Comparison of ENCODE assay signal across 10 cellular contexts in the genomic region with DNA sequence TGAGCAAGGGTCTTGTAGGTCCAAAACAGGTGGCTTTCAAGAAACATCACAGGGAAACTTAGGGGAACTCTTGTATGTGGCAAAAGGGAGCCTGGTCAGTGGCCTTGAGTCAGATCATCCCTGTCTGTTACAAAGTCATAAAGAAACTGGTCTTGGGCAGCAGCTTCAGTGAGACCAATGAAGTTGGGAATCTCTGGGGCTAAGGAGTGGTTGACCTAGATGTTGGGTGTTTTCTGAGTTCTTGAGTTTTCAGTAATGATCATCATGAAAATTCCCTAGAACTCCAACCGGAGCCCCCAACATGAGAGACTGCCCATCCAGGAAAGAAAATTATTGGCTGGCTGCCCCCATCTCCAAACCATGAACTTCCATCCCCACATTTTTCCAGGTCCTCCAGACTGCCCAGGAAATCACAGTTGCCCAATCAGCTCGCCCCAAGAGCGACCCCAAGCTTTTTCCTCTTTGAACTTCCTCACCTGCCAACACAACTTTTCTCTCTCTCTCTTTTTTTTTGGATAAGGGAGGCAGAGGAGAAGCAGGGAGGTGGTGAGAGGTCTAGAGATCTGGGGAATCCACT. TPM values are rescaled to one million over a fixed set of nuclear protein-coding genes. Genes with fewer than 3 reads are reported as not detected.
DNase-seq lines count a peak whose midpoint lies in the region; ATAC-seq, FAIRE-seq and TF ChIP-seq lines count a peak whose summit lies in the region.
"Had no signal": no experiment of that assay in that cellular context is flagged by ENCODE, and none has a peak within 500 bp of the region (broad histone marks: within the 10 kb centered on the region; RNA-seq: fewer than 3 reads in every experiment).

No MANE protein-coding gene starts in this region.

- H3K4me2 ChIP-seq in GM12878 (ENCODE audit: control insufficient read depth, insufficient read depth) = peak overlapping the region; percentile 83

- peak overlapping the region; percentile 98 for H3K27ac ChIP-seq in GM12878 (ENCODE audit: control insufficient read depth, insufficient read depth)

- TF ChIP-seq EP300 in GM12878 (IDR thresholded peaks at IDR 0.05; ENCODE audit: borderline replicate concordance in 1 of 2, control insufficient read depth in 1 of 2, low read depth in 2 of 2, low read length in 2 of 2) = peak in 1 of 2 experiments; percentile 6; a peak in 1 of 4 replicates

- H3K4me3 ChIP-seq in GM12878 = peak overlapping the region; percentile 93

- peaks cover 52% of the 10 kb centered on the region for H3K4me1 Mint-ChIP-seq in WTC11

- POLR2A ChIA-PET in GM12878 (lab: Charles Lee) = interaction anchor here (1.6 to 9.5 kb wide), 8 partner anchors 13 to 52 kb away, joined by 3 to 97 read pairs (median 49); no protein-coding TSS in a partner anchor
- POLR2A ChIA-PET in WTC11 (lab: Charles Lee) = no interaction called here

- FAIRE-seq in GM12878 (lab: Jason Lieb, UNC) = no peak

- H3K27me3 Mint-ChIP-seq in WTC11 (ENCODE audit: low read depth) = peaks cover 5% of the 10 kb centered on the region

- H2AFZ ChIP-seq in GM12878 (ENCODE audit: control insufficient read depth, low read depth, low read length) = no peak overlapping the region

- peak; percentile 23 for ATAC-seq in GM19395 (IDR thresholded peaks at IDR 0.05; ENCODE audit: unreplicated experiment)
- peak; percentile 27 for ATAC-seq in HG03159 (IDR thresholded peaks at IDR 0.05; ENCODE audit: unreplicated experiment)
- peak; percentile 13 for ATAC-seq in GM12878
- ATAC-seq in WTC11 = no peak

- H3K9ac ChIP-seq in GM12878 (ENCODE audit: control insufficient read depth, insufficient read depth, low read length) = peak overlapping the region; percentile 90

- H3K9me3 Mint-ChIP-seq in WTC11 = peaks cover 4% of the 10 kb centered on the region; the same call in 1 of the 2 replicates

- TF ChIP-seq CTCF in GM12878 (IDR thresholded peaks at IDR 0.05 in 2 of 3, conservative IDR thresholded peaks at IDR 0.05 in 1 of 3; ENCODE audit: control insufficient read depth in 2 of 3, extremely low read depth in 1 of 3, insufficient read depth in 1 of 3, low read depth in 3 of 3, low read length in 3 of 3) (no peak), WTC11 (IDR thresholded peaks at IDR 0.05) (no peak)

- no TSS peak for BruUV-seq in GM12878 (replicated peaks; lab: Mats Ljungman, UMichigan)

- in situ Hi-C loops in GM12878 (cut with MboI) (loop anchor here (5.0 kb wide), 1 partner anchor 41 kb away; no protein-coding TSS in a partner anchor), KBM-7 (cut with MboI; ENCODE audit: low pct_unique_long_range_greater_than_20kb, low sequenced_read_pairs) (no loop called here)

- no peaks in the 10 kb centered on the region for H3K27me3 ChIP-seq in GM12878 (replicated peaks in 1 of 2; ENCODE audit: control insufficient read depth in 2 of 2, insufficient read depth in 2 of 2, low read length in 1 of 2)

- no peak overlapping the region for H3K4me3 Mint-ChIP-seq in WTC11

- WGBS in GM12878 (ENCODE audit: insufficient coverage, insufficient replicate concordance, low lambda C conversion rate, missing lambda C conversion rate) = 0% methylated on average over 3 of the region's 3 CpGs

- peaks cover 62% of the 10 kb centered on the region for H3K79me2 ChIP-seq in GM12878 (ENCODE audit: control insufficient read depth, insufficient read depth, low read length)

- no peak overlapping the region for H3K27ac Mint-ChIP-seq in WTC11

- H4K20me1 ChIP-seq in GM12878 (ENCODE audit: control insufficient read depth, insufficient read depth) = peaks cover 5% of the 10 kb centered on the region

- no peaks in the 10 kb centered on the region for H3K36me3 Mint-ChIP-seq in WTC11

- intact Hi-C loops in GM12878 (cut with micrococcal nuclease; ENCODE audit: unreplicated experiment) = loop anchor here (1.0 to 10.0 kb wide), 4 partner anchors 21 to 163 kb away; no protein-coding TSS in a partner anchor

- SMC1A ChIA-PET in GM12878 (lab: Charles Lee; ENCODE audit: uncharacterized antibody, unreplicated experiment) = interaction anchor here (1.0 to 21.2 kb wide), 17 partner anchors 12 to 258 kb away, joined by 3 to 430 read pairs (median 8); partner anchors contain the start of gene TOP2A

- DNase-seq in CD1c-positive myeloid dendritic cell (ENCODE audit: extremely low spot score) (peak; percentile 24), GM12878 (ENCODE audit: low read depth, low spot score) (peak; percentile 84), KBM-7 (no peak), C1 segment of cervical spinal cord (lab: John Stamatoyannopoulos, UW) (no peak), WTC11 (ENCODE audit: low spot score) (no peak), RPMI8226 (no peak)
- DNase-seq: caudate nucleus had no signal

- CTCF ChIA-PET in GM12878 (lab: Yijun Ruan, JAX) = interaction anchor here (0.6 to 12.8 kb wide), 21 partner anchors 12 to 1067 kb away, joined by 3 to 318 read pairs (median 10); partner anchors contain the start of gene TOP2A
- CTCF ChIA-PET in WTC11 (lab: Charles Lee) = interaction anchor here (0.9 to 5.4 kb wide), 9 partner anchors 12 to 211 kb away, joined by 3 to 127 read pairs (median 17); partner anchors contain the start of gene GJD3

- peaks cover 17 to 33% of the 10 kb centered on the region in 2 experiments; a peak in 3 of 4 replicates for H3K36me3 ChIP-seq in GM12878 (ENCODE audit: control insufficient read depth in 2 of 2, insufficient read depth in 2 of 2, low read length in 1 of 2)

- RAD21 ChIA-PET in GM12878 (lab: Charles Lee; ENCODE audit: unreplicated experiment) = interaction anchor here (0.6 to 21.1 kb wide), 16 partner anchors 10 to 199 kb away, joined by 3 to 514 read pairs (median 10); no protein-coding TSS in a partner anchor

- no peak for TF ChIP-seq POLR2A in GM12878 (IDR thresholded peaks at IDR 0.05; ENCODE audit: low read depth, low read length)

- TF ChIP-seq RAD21 in GM12878 (IDR thresholded peaks at IDR 0.05; ENCODE audit: insufficient read depth, low read depth, low read length) = no peak

- H3K9me3 ChIP-seq in GM12878 (replicated peaks; ENCODE audit: control insufficient read depth, insufficient read depth, low read length) = no peaks in the 10 kb centered on the region

- peaks cover 34% of the 10 kb centered on the region for H3K4me1 ChIP-seq in GM12878 (ENCODE audit: control insufficient read depth, insufficient read depth, low read length)

TF ChIP-seq in GM12878, 131 proteins besides CTCF, POLR2A, EP300 and RAD21 (continues in another document):
- TF ChIP-seq RUNX3 (IDR thresholded peaks at IDR 0.05; ENCODE audit: low read length) (peak; percentile 22; the same call in 1 of the 2 replicates), ZSCAN29 (IDR thresholded peaks at IDR 0.05) (no peak), POLR2AphosphoS5 (IDR thresholded peaks at IDR 0.05; ENCODE audit: low read length) (peak; percentile 30), EED (IDR thresholded peaks at IDR 0.05; ENCODE audit: low read depth) (peak; percentile 81), ZNF217 (IDR thresholded peaks at IDR 0.05) (no peak), TCF12 (IDR thresholded peaks at IDR 0.05; ENCODE audit: low read depth, low read length) (peak; percentile 86; the same call in 1 of the 2 replicates)

TF ChIP-seq in WTC11, 78 proteins besides CTCF, POLR2A, EP300 and RAD21:
- no peak for TF ChIP-seq GRHL2 (CRISPR knock-in tag; IDR thresholded peaks at IDR 0.05; ENCODE audit: insufficient replicate concordance, severe bottlenecking)
- TF ChIP-seq ZNF317 (CRISPR knock-in tag; IDR thresholded peaks at IDR 0.05; ENCODE audit: borderline replicate concordance, low read depth) = no peak

RNA-seq across cellular contexts. Expression of gene CCR7, which starts 3.9 kb away (rescaled TPM):
- 1,072 and 1,160 TPM in 2 replicates for total RNA-seq in GM12878 (2013; cell fraction: nucleolus; rRNA removed)
- 235 and 242 TPM in 2 replicates for total RNA-seq in GM12878 (2014; rRNA removed)
- 131 and 136 TPM in 2 replicates for total RNA-seq in GM12878 (2014; rRNA removed; fragmentation: Illumina TruSeq; extraction: Trizol)
- 192 and 209 TPM in 2 replicates for total RNA-seq in GM12878 (2021)
- 96.4 TPM for polyA plus RNA-seq in GM12878 (2011; ENCODE audit: low read depth)
- polyA plus RNA-seq in GM12878 (2011; rRNA removed) = 696 and 1,171 TPM in 2 replicates
- polyA plus RNA-seq in GM12878 (2011; cell fraction: cytosol; rRNA removed) = 1,486 and 1,699 TPM in 2 replicates
- polyA plus RNA-seq in GM12878 (2011; cell fraction: nucleus; rRNA removed) = 1,140 and 1,750 TPM in 2 replicates
- 149 and 215 TPM in 2 replicates for polyA plus RNA-seq in GM12878 (2012)
- polyA plus RNA-seq in GM12878 (2014; fragmentation: Illumina TruSeq; extraction: Trizol) = 171 and 245 TPM in 2 replicates
- polyA plus RNA-seq in GM12878 (2014; fragmentation: Nextera tagmentation; extraction: Ambion mirVana) = 100 to 1,000 TPM; 235 to 294 TPM
- 258 and 274 TPM in 2 replicates for polyA plus RNA-seq in GM12878 (2014; rRNA removed)
- 100 to 1,000 TPM; 571 to 606 TPM for polyA plus RNA-seq in GM12878 (2016; fragmentation: Nextera tagmentation; extraction: Ambion mirVana)
- 2,298 and 2,348 TPM in 2 replicates for polyA minus RNA-seq in GM12878 (2011; rRNA and poly(A)+ RNA removed)
- polyA minus RNA-seq in GM12878 (2011; cell fraction: cytosol; rRNA and poly(A)+ RNA removed) = 332 and 352 TPM in 2 replicates
- polyA minus RNA-seq in GM12878 (2011; cell fraction: nucleus; rRNA and poly(A)+ RNA removed) = 378 and 542 TPM in 2 replicates
- total RNA-seq in WTC11 (2021) = 0.37 to 0.92 TPM (median 0.57 TPM) in 3 replicates
- total RNA-seq: kidney epithelial cell had no signal

RNA-seq across cellular contexts. Expression of gene TNS4, which starts 60.0 kb away (rescaled TPM):
- total RNA-seq in GM12878 (2013; cell fraction: nucleolus; rRNA removed) = 1.9 and 3.5 TPM in 2 replicates
- 0.16 and 0.34 TPM in 2 replicates for total RNA-seq in GM12878 (2014; rRNA removed)
- total RNA-seq in GM12878 (2014; rRNA removed; fragmentation: Illumina TruSeq; extraction: Trizol) = 0.31 and 0.46 TPM in 2 replicates
- total RNA-seq in GM12878 (2021) = 0.90 and 1.0 TPM in 2 replicates
- polyA plus RNA-seq in GM12878 (2011; ENCODE audit: low read depth) = not detected
- polyA plus RNA-seq in GM12878 (2011; rRNA removed) = 0.35 and 0.69 TPM in 2 replicates
- polyA plus RNA-seq in GM12878 (2011; cell fraction: cytosol; rRNA removed) = 0.79 TPM in 2 replicates
- 0.39 and 0.61 TPM in 2 replicates for polyA plus RNA-seq in GM12878 (2011; cell fraction: nucleus; rRNA removed)
- 0.13 TPM in 1 of 2 replicates, not detected in the other for polyA plus RNA-seq in GM12878 (2012)
- 0.49 and 0.85 TPM in 2 replicates for polyA plus RNA-seq in GM12878 (2014; fragmentation: Illumina TruSeq; extraction: Trizol)
- not detected for polyA plus RNA-seq in GM12878 (2014; fragmentation: Nextera tagmentation; extraction: Ambion mirVana)
- 0.67 and 1.2 TPM in 2 replicates for polyA plus RNA-seq in GM12878 (2014; rRNA removed)
- polyA plus RNA-seq in GM12878 (2016; fragmentation: Nextera tagmentation; extraction: Ambion mirVana) = under 1 TPM; 0.10 to 0.79 TPM
- polyA minus RNA-seq in GM12878 (2011; rRNA and poly(A)+ RNA removed) = 1.5 and 4.2 TPM in 2 replicates
- 0.21 and 1.3 TPM in 2 replicates for polyA minus RNA-seq in GM12878 (2011; cell fraction: cytosol; rRNA and poly(A)+ RNA removed)
- polyA minus RNA-seq in GM12878 (2011; cell fraction: nucleus; rRNA and poly(A)+ RNA removed) = 1.2 and 2.5 TPM in 2 replicates
- 0.55 to 0.87 TPM (median 0.80 TPM) in 3 replicates for total RNA-seq in WTC11 (2021)
- total RNA-seq: kidney epithelial cell had no signal

Comparison
In these comparisons a context has a peak if more than half of its experiments do, and no peak if none do; other contexts are left out.
1. DNase-seq: peak in CD1c-positive myeloid dendritic cell (single experiment) and GM12878 (single experiment); none in KBM-7 (single experiment), C1 segment of cervical spinal cord (0 of 14), WTC11 (single experiment) and RPMI8226 (single experiment).
2. RNA of gene CCR7, which starts 3.9 kb away (total RNA-seq): 131 to 1,160 TPM in GM12878; 0.37 to 0.92 TPM in WTC11; every median in the first group is over 10 times any median in the second.